In the genomic region with DNA sequence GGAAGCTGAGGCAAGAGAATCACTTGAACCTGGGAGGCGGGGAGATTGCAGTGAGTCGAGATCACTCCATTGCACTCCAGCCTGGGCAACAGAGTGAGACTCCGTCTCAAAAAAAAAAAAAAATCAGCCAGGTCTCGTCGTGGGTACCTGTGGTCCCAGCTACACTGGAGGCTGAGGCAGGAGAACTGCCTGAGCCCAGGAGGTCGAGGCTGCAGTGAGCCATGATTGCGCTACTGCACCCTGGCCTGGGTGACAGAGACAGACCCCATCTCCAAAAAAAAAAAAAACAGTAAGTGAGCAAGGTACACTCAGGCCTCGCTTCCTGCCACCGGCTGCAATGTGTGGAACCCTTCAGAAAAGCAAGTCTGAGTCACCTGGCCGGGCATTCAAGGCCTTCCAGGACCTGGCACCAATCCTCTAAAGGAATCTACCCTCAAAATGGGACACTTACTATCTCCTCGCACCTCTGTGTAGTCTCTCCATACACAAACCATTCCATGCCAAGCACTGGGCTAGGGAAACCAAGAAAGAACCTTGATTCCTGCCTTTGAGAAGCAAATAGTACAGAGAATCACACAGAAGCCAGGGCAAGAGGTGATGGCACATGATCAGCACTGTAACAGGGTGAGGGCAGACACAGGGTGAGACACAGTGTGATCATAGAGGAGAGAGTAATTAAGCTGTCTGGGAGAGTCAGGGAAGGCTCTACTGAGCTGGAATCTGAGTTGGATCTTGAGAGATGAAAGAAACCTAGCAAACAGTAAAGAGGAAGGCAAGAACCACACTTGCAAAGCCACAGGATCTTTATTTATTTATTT, we compare ENCODE assay signal across 11 cellular contexts. TPM values are rescaled to one million over a fixed set of nuclear protein-coding genes. Genes with fewer than 3 reads are reported as not detected.
A peak's percentile ranks its signal among the peaks of the same experiment; 100 is the strongest.
DNase-seq lines count a peak whose midpoint lies in the region; ATAC-seq and TF ChIP-seq lines count a peak whose summit lies in the region.
"Had no signal": no experiment of that assay in that cellular context is flagged by ENCODE, and none has a peak within 500 bp of the region (broad histone marks: within the 10 kb centered on the region; RNA-seq: fewer than 3 reads in every experiment).

No MANE protein-coding gene starts in this region.

- H3K9me3 Mint-ChIP-seq in activated CD4-positive, alpha-beta T cell treated with anti-CD3 and anti-CD28 coated beads, Interleukin-2, amount 10 ng/mL, durations not matched to agents 7 days and 5 days, result peaks cover 6% of the 10 kb centered on the region
- H3K9me3 Mint-ChIP-seq in activated B cell treated with CpG ODN at 0.5 μM for 24 hours (no peaks in the 10 kb centered on the region), glutamatergic neuron (ENCODE audit: unreplicated experiment) (peaks cover 4% of the 10 kb centered on the region)
- no peaks in the 10 kb centered on the region for H3K9me3 Mint-ChIP-seq in stimulated activated memory B cell treated with anti-CD40 and anti-IgM and Interleukin-4, amounts not matched to agents 10 μg/mL and 1 μg/mL and 100 μg/mL, for 72 hours
- H3K9me3 Mint-ChIP-seq: GM23338 had no signal

- ATAC-seq in activated B cell treated with CpG ODN at 0.5 μM for 24 hours (ENCODE audit: low read depth), result no peak
- ATAC-seq in stimulated activated memory B cell treated with anti-CD40 and anti-IgM and Interleukin-4, amounts not matched to agents 10 μg/mL and 1 μg/mL and 100 μg/mL, for 72 hours, result no peak
- no peak for ATAC-seq in GM18519 (IDR thresholded peaks at IDR 0.05; ENCODE audit: low FRiP score, unreplicated experiment)
- ATAC-seq: GM23338 had no signal

- H3K27me3 Mint-ChIP-seq in activated CD4-positive, alpha-beta T cell treated with anti-CD3 and anti-CD28 coated beads, Interleukin-2, amount 10 ng/mL, durations not matched to agents 7 days and 5 days, result no peaks in the 10 kb centered on the region
- H3K27me3 Mint-ChIP-seq in activated B cell treated with CpG ODN at 0.5 μM for 24 hours (no peaks in the 10 kb centered on the region), glutamatergic neuron (ENCODE audit: unreplicated experiment) (peaks cover 4% of the 10 kb centered on the region)
- H3K27me3 Mint-ChIP-seq in stimulated activated memory B cell treated with anti-CD40 and anti-IgM and Interleukin-4, amounts not matched to agents 10 μg/mL and 1 μg/mL and 100 μg/mL, for 72 hours, result no peaks in the 10 kb centered on the region

- intact Hi-C loops in activated B cell treated with CpG ODN at 0.5 μM for 24 hours (cut with micrococcal nuclease), result no loop called here

- TF ChIP-seq CTCF in activated B cell treated with CpG ODN at 0.5 μM for 24 hours (IDR thresholded peaks at IDR 0.05) (no peak), glutamatergic neuron (IDR thresholded peaks at IDR 0.05; ENCODE audit: partially characterized antibody, unreplicated experiment) (no peak)

- POLR2A ChIA-PET in activated CD4-positive, alpha-beta T cell treated with anti-CD3 and anti-CD28 coated beads, Interleukin-2, amount 10 ng/mL, durations not matched to agents 7 days and 5 days (lab: Charles Lee), result no interaction called here
- POLR2A ChIA-PET in activated B cell treated with CpG ODN at 0.5 μM for 24 hours (lab: Charles Lee), result interaction anchor here (0.7 kb wide), 1 partner anchor 54 kb away, joined by 3 read pairs; no protein-coding TSS in a partner anchor

- CTCF ChIA-PET in activated CD4-positive, alpha-beta T cell treated with anti-CD3 and anti-CD28 coated beads, Interleukin-2, amount 10 ng/mL, durations not matched to agents 7 days and 5 days (lab: Charles Lee), result interaction anchor here (0.6 to 1.4 kb wide), 4 partner anchors 11 to 38 kb away, joined by 3 to 5 read pairs (median 4); no protein-coding TSS in a partner anchor
- CTCF ChIA-PET in activated B cell treated with CpG ODN at 0.5 μM for 24 hours (lab: Charles Lee), result interaction anchor here (1.2 kb wide), 1 partner anchor 38 kb away, joined by 3 read pairs; no protein-coding TSS in a partner anchor

- no peak for DNase-seq in activated CD4-positive, alpha-beta T cell treated with anti-CD3 and anti-CD28 coated beads, Interleukin-2, amount 10 ng/mL, durations not matched to agents 7 days and 5 days
- no peak for DNase-seq in activated CD4-positive, alpha-beta T cell treated with anti-CD3 and anti-CD28 coated beads for 4 hours
- no peak for DNase-seq in activated B cell treated with CpG ODN at 0.5 μM for 24 hours
- peak; percentile 65 for DNase-seq in glomerular visceral epithelial cell (ENCODE audit: extremely low spot score)
- DNase-seq in activated gamma-delta T cell (lab: John Stamatoyannopoulos, UW), result no peak
- no peak for DNase-seq in glutamatergic neuron
- DNase-seq: NCI-H69 had no signal

- H3K27ac Mint-ChIP-seq in activated CD4-positive, alpha-beta T cell treated with anti-CD3 and anti-CD28 coated beads, Interleukin-2, amount 10 ng/mL, durations not matched to agents 7 days and 5 days, result peak overlapping the region; percentile 84
- peak overlapping the region; percentile 33 for H3K27ac Mint-ChIP-seq in activated B cell treated with CpG ODN at 0.5 μM for 24 hours
- peak overlapping the region; percentile 38 for H3K27ac Mint-ChIP-seq in stimulated activated memory B cell treated with anti-CD40 and anti-IgM and Interleukin-4, amounts not matched to agents 10 μg/mL and 1 μg/mL and 100 μg/mL, for 72 hours
- no peak overlapping the region for H3K27ac Mint-ChIP-seq in glutamatergic neuron (ENCODE audit: unreplicated experiment)
- H3K27ac Mint-ChIP-seq: GM23338 had no signal

- H3K4me1 Mint-ChIP-seq in activated CD4-positive, alpha-beta T cell treated with anti-CD3 and anti-CD28 coated beads, Interleukin-2, amount 10 ng/mL, durations not matched to agents 7 days and 5 days, result peaks cover 61% of the 10 kb centered on the region
- H3K4me1 Mint-ChIP-seq in activated B cell treated with CpG ODN at 0.5 μM for 24 hours, result peaks cover 61% of the 10 kb centered on the region
- H3K4me1 Mint-ChIP-seq in stimulated activated memory B cell treated with anti-CD40 and anti-IgM and Interleukin-4, amounts not matched to agents 10 μg/mL and 1 μg/mL and 100 μg/mL, for 72 hours, result peaks cover 65% of the 10 kb centered on the region
- H3K4me1 Mint-ChIP-seq in glutamatergic neuron (ENCODE audit: low read depth, unreplicated experiment), result peaks cover 2% of the 10 kb centered on the region

- peaks cover 39% of the 10 kb centered on the region for H3K36me3 Mint-ChIP-seq in activated CD4-positive, alpha-beta T cell treated with anti-CD3 and anti-CD28 coated beads, Interleukin-2, amount 10 ng/mL, durations not matched to agents 7 days and 5 days (ENCODE audit: low read depth)
- H3K36me3 Mint-ChIP-seq in activated B cell treated with CpG ODN at 0.5 μM for 24 hours (ENCODE audit: low read depth), result peaks cover 36% of the 10 kb centered on the region
- peaks cover 44% of the 10 kb centered on the region for H3K36me3 Mint-ChIP-seq in stimulated activated memory B cell treated with anti-CD40 and anti-IgM and Interleukin-4, amounts not matched to agents 10 μg/mL and 1 μg/mL and 100 μg/mL, for 72 hours
- H3K36me3 Mint-ChIP-seq in glutamatergic neuron (ENCODE audit: unreplicated experiment), result peaks cover 8% of the 10 kb centered on the region

- no peak overlapping the region for H3K4me3 Mint-ChIP-seq in activated CD4-positive, alpha-beta T cell treated with anti-CD3 and anti-CD28 coated beads, Interleukin-2, amount 10 ng/mL, durations not matched to agents 7 days and 5 days
- H3K4me3 Mint-ChIP-seq in activated B cell treated with CpG ODN at 0.5 μM for 24 hours (no peak overlapping the region), glutamatergic neuron (ENCODE audit: unreplicated experiment) (no peak overlapping the region)
- H3K4me3 Mint-ChIP-seq in stimulated activated memory B cell treated with anti-CD40 and anti-IgM and Interleukin-4, amounts not matched to agents 10 μg/mL and 1 μg/mL and 100 μg/mL, for 72 hours, result no peak overlapping the region
- H3K4me3 Mint-ChIP-seq: GM23338 had no signal

RNA-seq across cellular contexts. Expression of gene SCAMP2, which starts 9.7 kb away (rescaled TPM):
- 100 to 1,000 TPM; 126 to 128 TPM for total RNA-seq in activated CD4-positive, alpha-beta T cell treated with anti-CD3 and anti-CD28 coated beads, Interleukin-2, amount 10 ng/mL, durations not matched to agents 7 days and 5 days
- 112 and 129 TPM in 2 replicates for total RNA-seq in activated B cell treated with CpG ODN at 0.5 μM for 24 hours
- 35.6 TPM for total RNA-seq in glutamatergic neuron (ENCODE audit: unreplicated experiment)

RNA-seq across cellular contexts. Expression of gene ULK3, which starts 20.5 kb away (rescaled TPM):
- 10 to 100 TPM; 56.6 to 66.4 TPM for total RNA-seq in activated CD4-positive, alpha-beta T cell treated with anti-CD3 and anti-CD28 coated beads, Interleukin-2, amount 10 ng/mL, durations not matched to agents 7 days and 5 days
- total RNA-seq in activated B cell treated with CpG ODN at 0.5 μM for 24 hours (43.6 and 52.1 TPM in 2 replicates), glutamatergic neuron (ENCODE audit: unreplicated experiment) (46.5 TPM)

RNA-seq across cellular contexts. Expression of gene MPI, which starts 26.4 kb away (rescaled TPM):
- total RNA-seq in activated CD4-positive, alpha-beta T cell treated with anti-CD3 and anti-CD28 coated beads, Interleukin-2, amount 10 ng/mL, durations not matched to agents 7 days and 5 days, result 10 to 100 TPM; 58.1 to 64.1 TPM
- total RNA-seq in activated B cell treated with CpG ODN at 0.5 μM for 24 hours (33.1 and 40.2 TPM in 2 replicates), glutamatergic neuron (ENCODE audit: unreplicated experiment) (33.1 TPM)

RNA-seq across cellular contexts. Expression of gene CPLX3, which starts 37.0 kb away (rescaled TPM):
- under 1 TPM; 0.12 to 0.19 TPM for total RNA-seq in activated CD4-positive, alpha-beta T cell treated with anti-CD3 and anti-CD28 coated beads, Interleukin-2, amount 10 ng/mL, durations not matched to agents 7 days and 5 days
- 0.20 and 0.22 TPM in 2 replicates for total RNA-seq in activated B cell treated with CpG ODN at 0.5 μM for 24 hours
- total RNA-seq in glutamatergic neuron (ENCODE audit: unreplicated experiment), result 0.32 TPM
- total RNA-seq: tibial nerve had no signal

RNA-seq across cellular contexts. Expression of gene FAM219B, which starts 43.2 kb away (rescaled TPM):
- 10 to 100 TPM; 65.8 to 68.2 TPM for total RNA-seq in activated CD4-positive, alpha-beta T cell treated with anti-CD3 and anti-CD28 coated beads, Interleukin-2, amount 10 ng/mL, durations not matched to agents 7 days and 5 days
- total RNA-seq in activated B cell treated with CpG ODN at 0.5 μM for 24 hours (76.0 and 90.4 TPM in 2 replicates), glutamatergic neuron (ENCODE audit: unreplicated experiment) (171 TPM)
